11 cellular contexts compared by ENCODE assay signal in genomic region chr1:33364578-33364945, GRCh38. TPM values are rescaled to one million over a fixed set of nuclear protein-coding genes. Genes with fewer than 3 reads are reported as not detected.
DNase-seq lines count a peak whose midpoint lies in the region; ATAC-seq, FAIRE-seq and TF ChIP-seq lines count a peak whose summit lies in the region.
"Had no signal": no experiment of that assay in that cellular context is flagged by ENCODE, and none has a peak within 500 bp of the region (broad histone marks: within the 10 kb centered on the region; RNA-seq: fewer than 3 reads in every experiment).

No MANE protein-coding gene starts in this region.

- FAIRE-seq in kidney (lab: Jason Lieb, UNC): no peak

- H3K79me2 ChIP-seq in smooth muscle cell (ENCODE audit: low read depth): no peaks in the 10 kb centered on the region
- no peaks in the 10 kb centered on the region for H3K79me2 ChIP-seq in GM23248 (ENCODE audit: insufficient read depth)

- TF ChIP-seq CTCF in kidney (IDR thresholded peaks at IDR 0.05; ENCODE audit: borderline replicate concordance, extremely low read depth, insufficient read depth) (no peak), smooth muscle cell (IDR thresholded peaks at IDR 0.05; ENCODE audit: borderline replicate concordance, insufficient read depth, poor library complexity, severe bottlenecking) (no peak)

- intact Hi-C loops in kidney (cut with DNase I): no loop called here

- no peaks in the 10 kb centered on the region for H3K27me3 ChIP-seq in HAP-1 (ENCODE audit: low read depth)
- H3K27me3 ChIP-seq in SJCRH30: no peaks in the 10 kb centered on the region
- H3K27me3 ChIP-seq in smooth muscle cell (ENCODE audit: low read depth): no peaks in the 10 kb centered on the region
- H3K27me3 ChIP-seq in GM23248 (replicated peaks; ENCODE audit: insufficient read depth): no peaks in the 10 kb centered on the region

- no peak for ATAC-seq in GM21390 (IDR thresholded peaks at IDR 0.05; ENCODE audit: unreplicated experiment)
- ATAC-seq in GM21360 (IDR thresholded peaks at IDR 0.05; ENCODE audit: unreplicated experiment): no peak
- ATAC-seq: stimulated activated naive CD8-positive, alpha-beta T cell treated with anti-CD3 and anti-CD28 coated beads, Interleukin-15, amount 100 ng/mL, for 72 hours had no signal

- H3K36me3 ChIP-seq in HAP-1 (replicated peaks) (no peaks in the 10 kb centered on the region), SJCRH30 (no peaks in the 10 kb centered on the region), kidney (ENCODE audit: control insufficient read depth in 1 of 2, insufficient read depth in 2 of 2, low read length in 2 of 2) (no peaks in the 10 kb centered on the region), smooth muscle cell (ENCODE audit: low read depth) (no peaks in the 10 kb centered on the region), GM23248 (ENCODE audit: low read depth) (no peaks in the 10 kb centered on the region)

- peak overlapping the region; percentile 72 for H3K4me2 ChIP-seq in smooth muscle cell
- H3K4me2 ChIP-seq in GM23248 (ENCODE audit: unreplicated experiment): no peak overlapping the region

- H4K20me1 ChIP-seq in smooth muscle cell (ENCODE audit: low read depth) (no peaks in the 10 kb centered on the region), GM23248 (ENCODE audit: insufficient read depth) (no peaks in the 10 kb centered on the region)

- H3K27ac ChIP-seq in SJCRH30 (peak overlapping the region; percentile 88), kidney (ENCODE audit: low read depth in 2 of 2, low read length in 2 of 2) (peak overlapping the region; percentile 76 to 87), smooth muscle cell (ENCODE audit: low read depth) (no peak overlapping the region), GM23248 (no peak overlapping the region)

- peaks cover 16% of the 10 kb centered on the region for H3F3A ChIP-seq in smooth muscle cell (ENCODE audit: low read depth)
- H3F3A ChIP-seq in GM23248 (ENCODE audit: insufficient read depth): no peaks in the 10 kb centered on the region

- peak; percentile 27 to 62 for DNase-seq in HAP-1 (ENCODE audit: low spot score in 2 of 2)
- DNase-seq in SJCRH30: no peak
- no peak for DNase-seq in kidney
- DNase-seq in smooth muscle cell (lab: John Stamatoyannopoulos, UW; ENCODE audit: unreplicated experiment): no peak
- DNase-seq in GM23248: no peak
- DNase-seq in HUDEP-2 (lab: John Stamatoyannopoulos, UW; ENCODE audit: unreplicated experiment in 76 of 76): no peak
- DNase-seq: activated B cell treated with CpG ODN at 0.5 μM for 24 hours; stimulated activated naive CD8-positive, alpha-beta T cell treated with anti-CD3 and anti-CD28 coated beads, Interleukin-15, amount 100 ng/mL, for 72 hours had no signal

- H3K9me3 ChIP-seq in HAP-1 (no peaks in the 10 kb centered on the region), SJCRH30 (replicated peaks) (no peaks in the 10 kb centered on the region), kidney (ENCODE audit: control insufficient read depth in 1 of 2, low read length in 2 of 2) (no peaks in the 10 kb centered on the region), smooth muscle cell (replicated peaks; ENCODE audit: low read depth) (no peaks in the 10 kb centered on the region), GM23248 (ENCODE audit: low read depth) (no peaks in the 10 kb centered on the region)

- no peaks in the 10 kb centered on the region for H3K9me2 ChIP-seq in GM23248 (ENCODE audit: insufficient read depth)

- in situ Hi-C loops in HAP-1 (cut with MboI; ENCODE audit: low sequenced_read_pairs): no loop called here
- in situ Hi-C loops in GM23248 (cut with MboI): loop anchor here (25.0 kb wide), 1 partner anchor 152 kb away; no protein-coding TSS in a partner anchor

- H3K9ac ChIP-seq in kidney (ENCODE audit: low read length in 2 of 2) (peak overlapping the region in 1 of 2 donors; percentile 20), smooth muscle cell (ENCODE audit: low read depth) (no peak overlapping the region), GM23248 (no peak overlapping the region)

- WGBS in smooth muscle cell (ENCODE audit: low lambda C conversion rate): 71% methylated on average over 2 of the region's 2 CpGs
- 77 to 93% methylated on average over 2 of the region's 2 CpGs for WGBS in GM23248 (ENCODE audit: low coverage in 1 of 2, low lambda C conversion rate in 2 of 2, missing lambda C conversion rate in 2 of 2), 2 experiments

- H2AFZ ChIP-seq in smooth muscle cell (ENCODE audit: low read depth): no peak overlapping the region
- no peak overlapping the region for H2AFZ ChIP-seq in GM23248

- H3K4me1 ChIP-seq in HAP-1: peaks cover 13% of the 10 kb centered on the region
- peaks cover 55% of the 10 kb centered on the region for H3K4me1 ChIP-seq in SJCRH30
- H3K4me1 ChIP-seq in kidney (ENCODE audit: control insufficient read depth in 1 of 2, insufficient read depth in 1 of 2, low read depth in 1 of 2, low read length in 2 of 2): peaks cover 49 to 58% of the 10 kb centered on the region in 2 donors
- peaks cover 64% of the 10 kb centered on the region for H3K4me1 ChIP-seq in smooth muscle cell (ENCODE audit: low read depth)
- no peaks in the 10 kb centered on the region for H3K4me1 ChIP-seq in GM23248 (ENCODE audit: insufficient read depth)

- H3K4me3 ChIP-seq in HAP-1 (no peak overlapping the region), SJCRH30 (peak overlapping the region; percentile 2; the same call in 1 of the 2 replicates), kidney (ENCODE audit: low read length in 2 of 2) (no peak overlapping the region), smooth muscle cell (no peak overlapping the region), GM23248 (no peak overlapping the region)

RNA-seq across cellular contexts. Expression of gene A3GALT2, which starts 43.7 kb away (rescaled TPM):
- total RNA-seq in SJCRH30 (2014; rRNA removed; shearing (Covaris generic)): not detected in 2 replicates
- total RNA-seq in kidney (not detected), smooth muscle cell (not detected in 2 replicates)
- polyA plus RNA-seq in kidney (ENCODE audit: insufficient read depth, low read depth, low replicate concordance) (not detected), smooth muscle cell (not detected in 2 replicates), GM23248 (2016; fragmentation: Nextera tagmentation; extraction: Ambion mirVana) (not detected in 2 replicates)
- not detected in 2 replicates for total RNA-seq in GM23248 (2014; rRNA removed; shearing (Covaris generic))
- total RNA-seq: activated B cell treated with CpG ODN at 0.5 μM for 24 hours had no signal
- polyA plus RNA-seq: keratinocyte had no signal

Comparison
In these comparisons a context has a peak if more than half of its experiments do, and no peak if none do; other contexts are left out.
1. DNase-seq: peak in HAP-1 (2 of 2); none in SJCRH30 (0 of 2), kidney (single experiment), smooth muscle cell (single experiment), GM23248 (single experiment) and HUDEP-2 (0 of 76).
2. H3K27ac ChIP-seq: peak in SJCRH30 (single experiment) and kidney (2 of 2); none in smooth muscle cell (single experiment) and GM23248 (single experiment).